In genomic region chr3:138188013-138188352, GRCh38 we compare ENCODE assay signal across 1 cellular context.
TF ChIP-seq lines count a peak whose summit lies in the region.

No MANE protein-coding gene starts in this region.

TF ChIP-seq in H1, 55 proteins besides CTCF, POLR2A, EP300 and RAD21 (continued from another document):
- TF ChIP-seq JUN (IDR thresholded peaks at IDR 0.05; ENCODE audit: low read depth, low read length) = no peak
- no peak for TF ChIP-seq CTBP2 (IDR thresholded peaks at IDR 0.05; ENCODE audit: borderline replicate concordance, insufficient read depth, insufficient read length, low read length)
- TF ChIP-seq JUND (IDR thresholded peaks at IDR 0.05; ENCODE audit: low read length) = no peak
- TF ChIP-seq TCF12 (IDR thresholded peaks at IDR 0.05; ENCODE audit: low read depth, low read length) = no peak
- no peak for TF ChIP-seq E2F6 (IDR thresholded peaks at IDR 0.05)
- no peak for TF ChIP-seq SIRT6 (IDR thresholded peaks at IDR 0.05; ENCODE audit: low read length)
- no peak for TF ChIP-seq BACH1 (IDR thresholded peaks at IDR 0.05; ENCODE audit: low read length)
- TF ChIP-seq EGR1 (IDR thresholded peaks at IDR 0.05; ENCODE audit: borderline replicate concordance, low read depth, low read length) = no peak
- TF ChIP-seq TAF1 (IDR thresholded peaks at IDR 0.05; ENCODE audit: low read depth, low read length) = no peak
- TF ChIP-seq SRF (IDR thresholded peaks at IDR 0.05; ENCODE audit: low read depth, low read length) = no peak
- no peak for TF ChIP-seq SIX5 (IDR thresholded peaks at IDR 0.05; ENCODE audit: low read depth, low read length)
